In the genomic region with DNA sequence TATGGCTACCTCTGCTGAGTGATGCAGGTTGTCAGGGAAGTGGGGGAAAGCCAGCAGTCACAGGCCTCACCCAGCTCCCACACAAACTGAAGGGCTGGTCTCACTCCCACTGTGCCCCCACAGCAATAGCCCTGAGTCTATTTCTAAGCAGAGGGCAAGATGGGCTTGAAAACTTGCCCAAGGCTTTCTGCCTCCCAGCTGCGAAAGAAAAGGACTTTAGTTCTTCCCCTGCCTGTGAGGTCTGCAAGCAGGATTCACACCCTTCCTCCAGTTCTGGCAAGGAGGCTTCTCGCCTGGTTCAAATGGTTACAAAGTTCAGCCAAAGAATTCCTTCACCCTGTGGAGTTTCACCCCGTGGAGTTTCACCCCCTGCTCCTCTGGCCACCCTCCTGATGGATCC, we compare ENCODE assay signal across 23 cellular contexts.
A peak's percentile ranks its signal among the peaks of the same experiment; 100 is the strongest.
DNase-seq lines count a peak whose midpoint lies in the region; ATAC-seq, FAIRE-seq and TF ChIP-seq lines count a peak whose summit lies in the region.
"Had no signal": no experiment of that assay in that cellular context is flagged by ENCODE, and none has a peak within 500 bp of the region (broad histone marks: within the 10 kb centered on the region; RNA-seq: fewer than 3 reads in every experiment).

No MANE protein-coding gene starts in this region.

- 71 to 80% methylated on average over 2 to 3 of the region's 3 CpGs for WGBS in thyroid gland, 2 donors

- H3K27ac Mint-ChIP-seq in CD4-positive, CD25-positive, alpha-beta regulatory T cell, result peak overlapping the region in 2 of 3 donors; percentile 9 to 22
- peak overlapping the region; percentile 82 for H3K27ac Mint-ChIP-seq in CD8-positive, alpha-beta T cell
- peak overlapping the region; percentile 27 for H3K27ac Mint-ChIP-seq in T-helper 17 cell
- peak overlapping the region in 8 of 9 donors; percentile 73 to 94 (median 88) for H3K27ac Mint-ChIP-seq in naive thymus-derived CD4-positive, alpha-beta T cell
- H3K27ac Mint-ChIP-seq: H9, HFFc6 had no signal

- CTCF ChIA-PET in CD8-positive, alpha-beta T cell (lab: Charles Lee), result interaction anchor here (1.8 kb wide), 1 partner anchor 62 kb away, joined by 5 read pairs; no protein-coding TSS in a partner anchor
- CTCF ChIA-PET in naive thymus-derived CD4-positive, alpha-beta T cell (lab: Charles Lee), result interaction anchor here (1.2 to 1.6 kb wide), 4 partner anchors 32 to 90 kb away, joined by 3 to 6 read pairs (median 4); no protein-coding TSS in a partner anchor

- H3K27me3 ChIP-seq in CD4-positive, CD25-positive, alpha-beta regulatory T cell (ENCODE audit: control insufficient read depth, insufficient read depth, low read length), result no peaks in the 10 kb centered on the region
- H3K27me3 ChIP-seq in CD8-positive, alpha-beta T cell (ENCODE audit: insufficient read depth, low read length), result no peaks in the 10 kb centered on the region
- H3K27me3 ChIP-seq in naive thymus-derived CD4-positive, alpha-beta T cell (ENCODE audit: control insufficient read depth in 2 of 2, insufficient read depth in 2 of 2, low read length in 2 of 2), result no peaks in the 10 kb centered on the region
- no peaks in the 10 kb centered on the region for H3K27me3 ChIP-seq in thyroid gland
- H3K27me3 ChIP-seq: BLaER1 treated with 17β-estradiol and CSF1 and Interleukin-3, amounts not matched to agents 10 nM and 100 nM had no signal

- POLR2A ChIA-PET in CD8-positive, alpha-beta T cell (lab: Charles Lee), result interaction anchor here (0.7 to 1.7 kb wide), 2 partner anchors 10 to 16 kb away, joined by 3 to 7 read pairs; no protein-coding TSS in a partner anchor
- POLR2A ChIA-PET in naive thymus-derived CD4-positive, alpha-beta T cell (lab: Charles Lee), result interaction anchor here (0.7 to 2.2 kb wide), 4 partner anchors 36 to 74 kb away, joined by 3 to 8 read pairs (median 3); no protein-coding TSS in a partner anchor

- no peak overlapping the region for H3K27ac ChIP-seq in CD4-positive, CD25-positive, alpha-beta regulatory T cell (ENCODE audit: insufficient read depth, low read length, poor library complexity, severe bottlenecking)
- no peak overlapping the region for H3K27ac ChIP-seq in CD8-positive, alpha-beta T cell (ENCODE audit: low read depth, low read length)
- peak overlapping the region; percentile 45 for H3K27ac ChIP-seq in naive thymus-derived CD4-positive, alpha-beta T cell (ENCODE audit: low read depth, low read length)
- no peak overlapping the region for H3K27ac ChIP-seq in thyroid gland
- H3K27ac ChIP-seq: BLaER1 treated with 17β-estradiol and CSF1 and Interleukin-3, amounts not matched to agents 10 nM and 100 nM; GM23248; RWPE1; SK-N-MC had no signal

- no peak for ATAC-seq in CD4-positive, CD25-positive, alpha-beta regulatory T cell (ENCODE audit: low read depth in 2 of 2)
- no peak for ATAC-seq in CD8-positive, alpha-beta T cell
- ATAC-seq in T-helper 17 cell (no peak), GM19351 (IDR thresholded peaks at IDR 0.05; ENCODE audit: unreplicated experiment) (no peak)
- ATAC-seq in naive thymus-derived CD4-positive, alpha-beta T cell, result no peak
- ATAC-seq: Panc1 had no signal

- TF ChIP-seq POLR2A in thyroid gland (IDR thresholded peaks at IDR 0.05) (no peak), H54 (IDR thresholded peaks at IDR 0.05; ENCODE audit: low read depth, low read length) (no peak)

- DNase-seq in CD4-positive, CD25-positive, alpha-beta regulatory T cell, result no peak
- DNase-seq in CD8-positive, alpha-beta T cell, result peak in 1 of 7 experiments; percentile 48
- DNase-seq in T-helper 17 cell (no peak), thyroid gland (no peak), H54 (ENCODE audit: insufficient read length, low spot score) (no peak)
- no peak for DNase-seq in naive thymus-derived CD4-positive, alpha-beta T cell
- DNase-seq: AML-193, DMS153, GM23248, H9, HFFc6, KG1, MM.1S, NCI-H2029, NCI-H526 treated with DMSO at 0.1 percent for 48 hours, SIG-M5 had no signal

- FAIRE-seq in H54 (lab: Jason Lieb, UNC), result no peak
- FAIRE-seq: A204.1, GM18507 had no signal

- peaks cover 4 to 27% (median 7%) of the 10 kb centered on the region in 7 donors for H3K9me3 Mint-ChIP-seq in CD4-positive, CD25-positive, alpha-beta regulatory T cell
- H3K9me3 Mint-ChIP-seq in CD8-positive, alpha-beta T cell, result peaks cover 24% of the 10 kb centered on the region
- H3K9me3 Mint-ChIP-seq in naive thymus-derived CD4-positive, alpha-beta T cell, result peaks cover 13 to 68% (median 21%) of the 10 kb centered on the region in 11 donors

- TF ChIP-seq CTCF in CD8-positive, alpha-beta T cell (IDR thresholded peaks at IDR 0.05), result no peak
- TF ChIP-seq CTCF in thyroid gland (IDR thresholded peaks at IDR 0.05), result no peak

- H3K4me3 ChIP-seq in CD4-positive, CD25-positive, alpha-beta regulatory T cell (ENCODE audit: low read depth, low read length), result peak overlapping the region; percentile 32
- H3K4me3 ChIP-seq in CD8-positive, alpha-beta T cell (ENCODE audit: low read depth, low read length), result no peak overlapping the region
- peak overlapping the region; percentile 30 for H3K4me3 ChIP-seq in naive thymus-derived CD4-positive, alpha-beta T cell (ENCODE audit: low read length)
- H3K4me3 ChIP-seq in thyroid gland (replicated peaks in 1 of 3), result no peak overlapping the region
- H3K4me3 ChIP-seq: BLaER1 treated with 17β-estradiol and CSF1 and Interleukin-3, amounts not matched to agents 10 nM and 100 nM; GM23248; SK-N-MC had no signal

- peaks cover 28 to 63% (median 35%) of the 10 kb centered on the region in 4 donors for H3K4me1 Mint-ChIP-seq in CD4-positive, CD25-positive, alpha-beta regulatory T cell
- H3K4me1 Mint-ChIP-seq in CD8-positive, alpha-beta T cell (ENCODE audit: low read depth), result peaks cover 70% of the 10 kb centered on the region
- peaks cover 42% of the 10 kb centered on the region for H3K4me1 Mint-ChIP-seq in T-helper 17 cell
- peaks cover 44 to 99% (median 86%) of the 10 kb centered on the region in 7 donors for H3K4me1 Mint-ChIP-seq in naive thymus-derived CD4-positive, alpha-beta T cell

- peak overlapping the region in 3 of 4 donors; percentile 56 to 82 (median 78) for H3K4me3 Mint-ChIP-seq in CD4-positive, CD25-positive, alpha-beta regulatory T cell
- H3K4me3 Mint-ChIP-seq in CD8-positive, alpha-beta T cell, result peak overlapping the region; percentile 8
- peak overlapping the region; percentile 57 for H3K4me3 Mint-ChIP-seq in T-helper 17 cell
- peak overlapping the region in 9 of 10 donors; percentile 35 to 87 (median 73) for H3K4me3 Mint-ChIP-seq in naive thymus-derived CD4-positive, alpha-beta T cell
- H3K4me3 Mint-ChIP-seq: H9, HFFc6 had no signal

- peaks cover 10% of the 10 kb centered on the region for H3K36me3 Mint-ChIP-seq in CD4-positive, CD25-positive, alpha-beta regulatory T cell
- H3K36me3 Mint-ChIP-seq in CD8-positive, alpha-beta T cell, result peaks cover 12% of the 10 kb centered on the region
- no peaks in the 10 kb centered on the region for H3K36me3 Mint-ChIP-seq in T-helper 17 cell (ENCODE audit: low read depth)
- peaks cover 9 to 26% (median 15%) of the 10 kb centered on the region in 5 donors for H3K36me3 Mint-ChIP-seq in naive thymus-derived CD4-positive, alpha-beta T cell

- peaks cover 11% of the 10 kb centered on the region for H3K27me3 Mint-ChIP-seq in CD4-positive, CD25-positive, alpha-beta regulatory T cell
- peaks cover 3% of the 10 kb centered on the region for H3K27me3 Mint-ChIP-seq in CD8-positive, alpha-beta T cell (ENCODE audit: low read depth)
- no peaks in the 10 kb centered on the region for H3K27me3 Mint-ChIP-seq in T-helper 17 cell
- peaks cover 0 to 31% (median 0%) of the 10 kb centered on the region in 5 donors for H3K27me3 Mint-ChIP-seq in naive thymus-derived CD4-positive, alpha-beta T cell

- H3K36me3 ChIP-seq in CD4-positive, CD25-positive, alpha-beta regulatory T cell (ENCODE audit: control insufficient read depth, insufficient read depth, low read length), result no peaks in the 10 kb centered on the region
- H3K36me3 ChIP-seq in CD8-positive, alpha-beta T cell (ENCODE audit: insufficient read depth, low read length), result no peaks in the 10 kb centered on the region
- H3K36me3 ChIP-seq in naive thymus-derived CD4-positive, alpha-beta T cell (ENCODE audit: control insufficient read depth in 2 of 3, insufficient read depth in 3 of 3, low read length in 3 of 3), result no peaks in the 10 kb centered on the region
- no peaks in the 10 kb centered on the region for H3K36me3 ChIP-seq in thyroid gland
- H3K36me3 ChIP-seq: BLaER1 treated with 17β-estradiol and CSF1 and Interleukin-3, amounts not matched to agents 10 nM and 100 nM had no signal

- H3K9me3 ChIP-seq in CD4-positive, CD25-positive, alpha-beta regulatory T cell (ENCODE audit: control insufficient read depth in 2 of 2, low read length in 2 of 2), result no peaks in the 10 kb centered on the region
- no peaks in the 10 kb centered on the region for H3K9me3 ChIP-seq in CD8-positive, alpha-beta T cell (ENCODE audit: low read length)
- no peaks in the 10 kb centered on the region for H3K9me3 ChIP-seq in T-helper 17 cell (ENCODE audit: control insufficient read depth, low read length, poor library complexity, severe bottlenecking)
- no peaks in the 10 kb centered on the region for H3K9me3 ChIP-seq in naive thymus-derived CD4-positive, alpha-beta T cell (ENCODE audit: control insufficient read depth in 2 of 3, low read length in 3 of 3)
- no peaks in the 10 kb centered on the region for H3K9me3 ChIP-seq in thyroid gland

- intact Hi-C loops in CD8-positive, alpha-beta T cell (cut with DNase I, micrococcal nuclease), result loop anchor here in 1 of 2 experiments (2.0 kb wide), 1 partner anchor 40 kb away; no protein-coding TSS in a partner anchor
- intact Hi-C loops in naive thymus-derived CD4-positive, alpha-beta T cell (cut with micrococcal nuclease), result loop anchor here in 1 of 2 donors (1.0 to 5.0 kb wide), 7 partner anchors 11 to 97 kb away; a partner anchor contains a TSS
- intact Hi-C loops in thyroid gland (cut with DNase I), result no loop called here

- peaks cover 32% of the 10 kb centered on the region for H3K4me1 ChIP-seq in CD4-positive, CD25-positive, alpha-beta regulatory T cell (ENCODE audit: control insufficient read depth, insufficient read depth, low read length, poor library complexity, severe bottlenecking)
- H3K4me1 ChIP-seq in CD8-positive, alpha-beta T cell (ENCODE audit: insufficient read depth, low read length), result peaks cover 54% of the 10 kb centered on the region
- H3K4me1 ChIP-seq in naive thymus-derived CD4-positive, alpha-beta T cell (ENCODE audit: control insufficient read depth in 2 of 2, insufficient read depth in 2 of 2, low read length in 2 of 2), result peaks cover 19 to 58% of the 10 kb centered on the region in 2 donors
- H3K4me1 ChIP-seq in thyroid gland, result no peaks in the 10 kb centered on the region

Comparison
In these comparisons a context has a peak if more than half of its experiments do, and no peak if none do; other contexts are left out.
1. H3K4me3 ChIP-seq: peak in CD4-positive, CD25-positive, alpha-beta regulatory T cell (single experiment) and naive thymus-derived CD4-positive, alpha-beta T cell (single experiment); none in CD8-positive, alpha-beta T cell (single experiment) and thyroid gland (0 of 3).
2. H3K27ac Mint-ChIP-seq: peak in every context shown above with its lines; median percentile 88 in naive thymus-derived CD4-positive, alpha-beta T cell; 82 in CD8-positive, alpha-beta T cell; 27 in T-helper 17 cell; 16 in CD4-positive, CD25-positive, alpha-beta regulatory T cell.
3. H3K4me3 Mint-ChIP-seq: peak in every context shown above with its lines; median percentile 78 in CD4-positive, CD25-positive, alpha-beta regulatory T cell; 73 in naive thymus-derived CD4-positive, alpha-beta T cell; 57 in T-helper 17 cell; 8 in CD8-positive, alpha-beta T cell.